In the genomic region with DNA sequence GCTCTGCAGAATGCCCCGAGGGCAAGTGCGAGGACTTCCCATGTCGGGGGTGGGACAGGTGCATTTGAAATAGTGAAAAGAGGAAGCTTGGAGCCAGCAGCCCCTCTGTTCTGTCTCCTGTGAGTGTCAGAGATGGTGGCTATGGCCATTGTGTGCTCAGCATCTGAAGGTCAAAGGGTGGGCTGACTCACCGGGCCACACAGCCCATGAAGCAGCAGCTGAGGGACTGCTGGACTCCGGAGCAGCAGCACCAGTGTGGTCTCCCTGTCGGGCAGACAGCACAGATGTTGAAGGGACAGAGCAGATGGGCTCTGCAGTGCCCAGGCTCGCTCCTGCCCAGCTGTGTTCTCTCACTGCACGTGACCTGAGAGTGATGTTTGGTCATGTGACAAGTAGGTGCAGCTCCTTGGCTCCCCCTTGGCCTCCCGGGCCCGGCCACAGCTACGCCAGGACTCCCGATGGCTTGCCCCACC, we compare ENCODE assay signal across 2 cellular contexts.
TF ChIP-seq lines count a peak whose summit lies in the region.

No MANE protein-coding gene starts in this region.

TF ChIP-seq in WTC11, 78 proteins besides CTCF, POLR2A, EP300 and RAD21:
- TF ChIP-seq, protein P1, sequence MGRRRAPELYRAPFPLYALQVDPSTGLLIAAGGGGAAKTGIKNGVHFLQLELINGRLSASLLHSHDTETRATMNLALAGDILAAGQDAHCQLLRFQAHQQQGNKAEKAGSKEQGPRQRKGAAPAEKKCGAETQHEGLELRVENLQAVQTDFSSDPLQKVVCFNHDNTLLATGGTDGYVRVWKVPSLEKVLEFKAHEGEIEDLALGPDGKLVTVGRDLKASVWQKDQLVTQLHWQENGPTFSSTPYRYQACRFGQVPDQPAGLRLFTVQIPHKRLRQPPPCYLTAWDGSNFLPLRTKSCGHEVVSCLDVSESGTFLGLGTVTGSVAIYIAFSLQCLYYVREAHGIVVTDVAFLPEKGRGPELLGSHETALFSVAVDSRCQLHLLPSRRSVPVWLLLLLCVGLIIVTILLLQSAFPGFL (CRISPR knock-in tag; IDR thresholded peaks at IDR 0.05; ENCODE audit: borderline replicate concordance), result no peak
- TF ChIP-seq ZNF232 (CRISPR knock-in tag; IDR thresholded peaks at IDR 0.05), result no peak
- TF ChIP-seq GTF2I (CRISPR knock-in tag; conservative IDR thresholded peaks at IDR 0.05), result no peak
- no peak for TF ChIP-seq CREM (CRISPR knock-in tag; IDR thresholded peaks at IDR 0.05)
- TF ChIP-seq, protein P2, sequence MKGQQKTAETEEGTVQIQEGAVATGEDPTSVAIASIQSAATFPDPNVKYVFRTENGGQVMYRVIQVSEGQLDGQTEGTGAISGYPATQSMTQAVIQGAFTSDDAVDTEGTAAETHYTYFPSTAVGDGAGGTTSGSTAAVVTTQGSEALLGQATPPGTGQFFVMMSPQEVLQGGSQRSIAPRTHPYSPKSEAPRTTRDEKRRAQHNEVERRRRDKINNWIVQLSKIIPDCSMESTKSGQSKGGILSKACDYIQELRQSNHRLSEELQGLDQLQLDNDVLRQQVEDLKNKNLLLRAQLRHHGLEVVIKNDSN (CRISPR knock-in tag; IDR thresholded peaks at IDR 0.05), result peak; percentile 75
- TF ChIP-seq USF2 (CRISPR knock-in tag; IDR thresholded peaks at IDR 0.05), result peak; percentile 86
- TF ChIP-seq ZSCAN18 (CRISPR knock-in tag; IDR thresholded peaks at IDR 0.05), result no peak
- TF ChIP-seq NFE2L1 (CRISPR knock-in tag; IDR thresholded peaks at IDR 0.05), result no peak
- TF ChIP-seq, protein P3, sequence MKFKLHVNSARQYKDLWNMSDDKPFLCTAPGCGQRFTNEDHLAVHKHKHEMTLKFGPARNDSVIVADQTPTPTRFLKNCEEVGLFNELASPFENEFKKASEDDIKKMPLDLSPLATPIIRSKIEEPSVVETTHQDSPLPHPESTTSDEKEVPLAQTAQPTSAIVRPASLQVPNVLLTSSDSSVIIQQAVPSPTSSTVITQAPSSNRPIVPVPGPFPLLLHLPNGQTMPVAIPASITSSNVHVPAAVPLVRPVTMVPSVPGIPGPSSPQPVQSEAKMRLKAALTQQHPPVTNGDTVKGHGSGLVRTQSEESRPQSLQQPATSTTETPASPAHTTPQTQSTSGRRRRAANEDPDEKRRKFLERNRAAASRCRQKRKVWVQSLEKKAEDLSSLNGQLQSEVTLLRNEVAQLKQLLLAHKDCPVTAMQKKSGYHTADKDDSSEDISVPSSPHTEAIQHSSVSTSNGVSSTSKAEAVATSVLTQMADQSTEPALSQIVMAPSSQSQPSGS (CRISPR knock-in tag; IDR thresholded peaks at IDR 0.05; ENCODE audit: borderline replicate concordance, low read depth), result no peak
- no peak for TF ChIP-seq ZNF396 (CRISPR knock-in tag; IDR thresholded peaks at IDR 0.05; ENCODE audit: borderline replicate concordance)
- no peak for TF ChIP-seq IRF1 (CRISPR knock-in tag; IDR thresholded peaks at IDR 0.05)
- no peak for TF ChIP-seq ZBTB43 (CRISPR knock-in tag; IDR thresholded peaks at IDR 0.05)

TF ChIP-seq in HepG2, 621 proteins besides CTCF, POLR2A, EP300 and RAD21 (continues in another document):
- no peak for TF ChIP-seq HNRNPH1 (optimal IDR thresholded peaks at IDR 0.05; ENCODE audit: low read depth, low read length)
- no peak for TF ChIP-seq SIX4 (CRISPR knock-in tag; IDR thresholded peaks at IDR 0.05)
- no peak for TF ChIP-seq ARID3A (IDR thresholded peaks at IDR 0.05; ENCODE audit: low read depth, low read length)
- no peak for TF ChIP-seq ZNF674 (CRISPR knock-in tag; IDR thresholded peaks at IDR 0.05; ENCODE audit: low read depth)
- peak; percentile 66; the same call in 1 of the 2 replicates for TF ChIP-seq ATF3 (CRISPR knock-in tag; IDR thresholded peaks at IDR 0.05)
- no peak for TF ChIP-seq HIC2 (CRISPR knock-in tag; IDR thresholded peaks at IDR 0.05; ENCODE audit: low read depth)
- no peak for TF ChIP-seq SMAD9 (CRISPR knock-in tag; IDR thresholded peaks at IDR 0.05)
- TF ChIP-seq CENPT (CRISPR knock-in tag; IDR thresholded peaks at IDR 0.05; ENCODE audit: low read depth), result no peak
- peak; percentile 46; the same call in 1 of the 2 replicates for TF ChIP-seq SAP130 (CRISPR knock-in tag; IDR thresholded peaks at IDR 0.05; ENCODE audit: low read depth)
- no peak for TF ChIP-seq ZNF556 (CRISPR knock-in tag; IDR thresholded peaks at IDR 0.05; ENCODE audit: borderline replicate concordance)
- TF ChIP-seq PCBP1 (IDR thresholded peaks at IDR 0.05; ENCODE audit: borderline replicate concordance, low read depth, low read length), result no peak
- no peak for TF ChIP-seq YEATS2 (CRISPR knock-in tag; IDR thresholded peaks at IDR 0.05; ENCODE audit: borderline replicate concordance)
- no peak for TF ChIP-seq YY1 (IDR thresholded peaks at IDR 0.05; ENCODE audit: insufficient read depth, insufficient replicate concordance, low read depth, low read length)
- TF ChIP-seq ZNF331 (CRISPR knock-in tag; IDR thresholded peaks at IDR 0.05), result peak; percentile 39; the same call in 1 of the 2 replicates
- peak; percentile 44 for TF ChIP-seq NR2F6 (IDR thresholded peaks at IDR 0.05)
- peak; percentile 84 for TF ChIP-seq NR2F6 (CRISPR knock-in tag; IDR thresholded peaks at IDR 0.05)
- no peak for TF ChIP-seq TRIM22 (IDR thresholded peaks at IDR 0.05)
- no peak for TF ChIP-seq KDM5A (IDR thresholded peaks at IDR 0.05; ENCODE audit: borderline replicate concordance, low read length)
- no peak for TF ChIP-seq ZNF850 (CRISPR knock-in tag; conservative IDR thresholded peaks at IDR 0.05)
- TF ChIP-seq ZNF598 (CRISPR knock-in tag; IDR thresholded peaks at IDR 0.05; ENCODE audit: borderline replicate concordance), result 0 out of 2 replicates have a peak, but pooled peaks have one; percentile 41
- TF ChIP-seq U2AF1 (optimal IDR thresholded peaks at IDR 0.05; ENCODE audit: low read depth, low read length), result no peak
- peak; percentile 99 for TF ChIP-seq ZNF441 (CRISPR knock-in tag; IDR thresholded peaks at IDR 0.05; ENCODE audit: borderline replicate concordance)
- peak; percentile 73 for TF ChIP-seq ZMYM3 (CRISPR knock-in tag; IDR thresholded peaks at IDR 0.05)
- peak; percentile 87 for TF ChIP-seq ZNF768 (CRISPR knock-in tag; IDR thresholded peaks at IDR 0.05)
- no peak for TF ChIP-seq TCF7L2 (IDR thresholded peaks at IDR 0.05; ENCODE audit: low read depth, low read length)
- peak; percentile 22; the same call in 1 of the 2 replicates for TF ChIP-seq ESRRA (CRISPR knock-in tag; IDR thresholded peaks at IDR 0.05; ENCODE audit: low read depth)
- TF ChIP-seq SYNCRIP (IDR thresholded peaks at IDR 0.05; ENCODE audit: insufficient read depth, low read depth, low read length), result no peak
- TF ChIP-seq, protein P4, sequence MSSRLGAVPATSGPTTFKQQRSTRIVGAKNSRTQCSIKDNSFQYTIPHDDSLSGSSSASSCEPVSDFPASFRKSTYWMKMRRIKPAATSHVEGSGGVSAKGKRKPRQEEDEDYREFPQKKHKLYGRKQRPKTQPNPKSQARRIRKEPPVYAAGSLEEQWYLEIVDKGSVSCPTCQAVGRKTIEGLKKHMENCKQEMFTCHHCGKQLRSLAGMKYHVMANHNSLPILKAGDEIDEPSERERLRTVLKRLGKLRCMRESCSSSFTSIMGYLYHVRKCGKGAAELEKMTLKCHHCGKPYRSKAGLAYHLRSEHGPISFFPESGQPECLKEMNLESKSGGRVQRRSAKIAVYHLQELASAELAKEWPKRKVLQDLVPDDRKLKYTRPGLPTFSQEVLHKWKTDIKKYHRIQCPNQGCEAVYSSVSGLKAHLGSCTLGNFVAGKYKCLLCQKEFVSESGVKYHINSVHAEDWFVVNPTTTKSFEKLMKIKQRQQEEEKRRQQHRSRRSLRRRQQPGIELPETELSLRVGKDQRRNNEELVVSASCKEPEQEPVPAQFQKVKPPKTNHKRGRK (CRISPR knock-in tag; IDR thresholded peaks at IDR 0.05), result no peak
- TF ChIP-seq, protein P5, sequence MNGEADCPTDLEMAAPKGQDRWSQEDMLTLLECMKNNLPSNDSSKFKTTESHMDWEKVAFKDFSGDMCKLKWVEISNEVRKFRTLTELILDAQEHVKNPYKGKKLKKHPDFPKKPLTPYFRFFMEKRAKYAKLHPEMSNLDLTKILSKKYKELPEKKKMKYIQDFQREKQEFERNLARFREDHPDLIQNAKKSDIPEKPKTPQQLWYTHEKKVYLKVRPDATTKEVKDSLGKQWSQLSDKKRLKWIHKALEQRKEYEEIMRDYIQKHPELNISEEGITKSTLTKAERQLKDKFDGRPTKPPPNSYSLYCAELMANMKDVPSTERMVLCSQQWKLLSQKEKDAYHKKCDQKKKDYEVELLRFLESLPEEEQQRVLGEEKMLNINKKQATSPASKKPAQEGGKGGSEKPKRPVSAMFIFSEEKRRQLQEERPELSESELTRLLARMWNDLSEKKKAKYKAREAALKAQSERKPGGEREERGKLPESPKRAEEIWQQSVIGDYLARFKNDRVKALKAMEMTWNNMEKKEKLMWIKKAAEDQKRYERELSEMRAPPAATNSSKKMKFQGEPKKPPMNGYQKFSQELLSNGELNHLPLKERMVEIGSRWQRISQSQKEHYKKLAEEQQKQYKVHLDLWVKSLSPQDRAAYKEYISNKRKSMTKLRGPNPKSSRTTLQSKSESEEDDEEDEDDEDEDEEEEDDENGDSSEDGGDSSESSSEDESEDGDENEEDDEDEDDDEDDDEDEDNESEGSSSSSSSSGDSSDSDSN (CRISPR knock-in tag; IDR thresholded peaks at IDR 0.05), result 0 out of 2 replicates have a peak, but pooled peaks have one; percentile 49
- TF ChIP-seq HMGXB3 (CRISPR knock-in tag; IDR thresholded peaks at IDR 0.05; ENCODE audit: borderline replicate concordance), result no peak
- TF ChIP-seq NFRKB (IDR thresholded peaks at IDR 0.05), result no peak
- no peak for TF ChIP-seq NFE2L2 (IDR thresholded peaks at IDR 0.05; ENCODE audit: low read length)
- TF ChIP-seq ZNF460 (CRISPR knock-in tag; IDR thresholded peaks at IDR 0.05; ENCODE audit: borderline replicate concordance), result no peak
- TF ChIP-seq GATAD2A (CRISPR knock-in tag; IDR thresholded peaks at IDR 0.05), result 0 out of 2 replicates have a peak, but pooled peaks have one; percentile 11
- peak; percentile 54 to 67; a peak in 3 of 4 replicates for TF ChIP-seq NR2F1 (CRISPR knock-in tag; IDR thresholded peaks at IDR 0.05)
